Comparison of ENCODE assay signal across 1 cellular context in the genomic region with DNA sequence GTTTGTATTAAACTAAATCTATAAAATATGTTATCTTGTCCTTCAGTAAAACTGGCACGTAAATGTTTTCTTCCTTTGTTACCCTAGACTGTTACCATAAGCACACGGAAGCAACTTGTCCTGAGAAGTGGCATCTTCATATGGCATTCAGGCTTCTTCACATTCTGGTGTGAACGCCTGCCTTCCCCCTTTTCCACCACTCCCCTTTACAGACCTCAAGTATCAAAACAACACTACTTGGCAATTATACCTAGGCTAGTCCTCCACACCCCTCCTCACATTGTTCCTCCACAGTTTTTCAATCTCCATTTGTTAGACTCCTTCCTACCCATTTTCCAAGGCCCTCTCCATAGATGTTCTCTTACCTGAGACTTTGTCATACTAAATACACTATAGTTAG.
TF ChIP-seq lines count a peak whose summit lies in the region.

No MANE protein-coding gene starts in this region.

TF ChIP-seq in GM12878, 131 proteins besides CTCF, POLR2A, EP300 and RAD21 (continued from another document):
- TF ChIP-seq, protein P1, sequence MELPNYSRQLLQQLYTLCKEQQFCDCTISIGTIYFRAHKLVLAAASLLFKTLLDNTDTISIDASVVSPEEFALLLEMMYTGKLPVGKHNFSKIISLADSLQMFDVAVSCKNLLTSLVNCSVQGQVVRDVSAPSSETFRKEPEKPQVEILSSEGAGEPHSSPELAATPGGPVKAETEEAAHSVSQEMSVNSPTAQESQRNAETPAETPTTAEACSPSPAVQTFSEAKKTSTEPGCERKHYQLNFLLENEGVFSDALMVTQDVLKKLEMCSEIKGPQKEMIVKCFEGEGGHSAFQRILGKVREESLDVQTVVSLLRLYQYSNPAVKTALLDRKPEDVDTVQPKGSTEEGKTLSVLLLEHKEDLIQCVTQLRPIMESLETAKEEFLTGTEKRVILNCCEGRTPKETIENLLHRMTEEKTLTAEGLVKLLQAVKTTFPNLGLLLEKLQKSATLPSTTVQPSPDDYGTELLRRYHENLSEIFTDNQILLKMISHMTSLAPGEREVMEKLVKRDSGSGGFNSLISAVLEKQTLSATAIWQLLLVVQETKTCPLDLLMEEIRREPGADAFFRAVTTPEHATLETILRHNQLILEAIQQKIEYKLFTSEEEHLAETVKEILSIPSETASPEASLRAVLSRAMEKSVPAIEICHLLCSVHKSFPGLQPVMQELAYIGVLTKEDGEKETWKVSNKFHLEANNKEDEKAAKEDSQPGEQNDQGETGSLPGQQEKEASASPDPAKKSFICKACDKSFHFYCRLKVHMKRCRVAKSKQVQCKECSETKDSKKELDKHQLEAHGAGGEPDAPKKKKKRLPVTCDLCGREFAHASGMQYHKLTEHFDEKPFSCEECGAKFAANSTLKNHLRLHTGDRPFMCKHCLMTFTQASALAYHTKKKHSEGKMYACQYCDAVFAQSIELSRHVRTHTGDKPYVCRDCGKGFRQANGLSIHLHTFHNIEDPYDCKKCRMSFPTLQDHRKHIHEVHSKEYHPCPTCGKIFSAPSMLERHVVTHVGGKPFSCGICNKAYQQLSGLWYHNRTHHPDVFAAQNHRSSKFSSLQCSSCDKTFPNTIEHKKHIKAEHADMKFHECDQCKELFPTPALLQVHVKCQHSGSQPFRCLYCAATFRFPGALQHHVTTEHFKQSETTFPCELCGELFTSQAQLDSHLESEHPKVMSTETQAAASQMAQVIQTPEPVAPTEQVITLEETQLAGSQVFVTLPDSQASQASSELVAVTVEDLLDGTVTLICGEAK (IDR thresholded peaks at IDR 0.05; ENCODE audit: borderline replicate concordance), result 0 out of 2 replicates have a peak, but pooled peaks have one; percentile 8
